ENCODE assay signal across 26 cellular contexts in genomic region chr3:60065227-60065868, GRCh38.
DNase-seq lines count a peak whose midpoint lies in the region; ATAC-seq, FAIRE-seq and TF ChIP-seq lines count a peak whose summit lies in the region.
"Had no signal": no experiment of that assay in that cellular context is flagged by ENCODE, and none has a peak within 500 bp of the region (broad histone marks: within the 10 kb centered on the region; RNA-seq: fewer than 3 reads in every experiment).

No MANE protein-coding gene starts in this region.

- no peaks in the 10 kb centered on the region; a peak in 1 of 4 replicates for H3K27me3 ChIP-seq in GM12878 (replicated peaks in 1 of 2; ENCODE audit: control insufficient read depth in 2 of 2, insufficient read depth in 2 of 2, low read length in 1 of 2)
- H3K27me3 ChIP-seq in heart right ventricle: no peaks in the 10 kb centered on the region
- H3K27me3 ChIP-seq: colonic mucosa had no signal

- WGBS in GM12878 (ENCODE audit: insufficient coverage, insufficient replicate concordance, low lambda C conversion rate, missing lambda C conversion rate): 50% methylated on average over 2 of the region's 2 CpGs
- WGBS in heart right ventricle, 2 donors: 22 to 40% methylated on average over 2 of the region's 2 CpGs

- no peak for DNase-seq in activated naive CD4-positive, alpha-beta T cell treated with Interleukin-2 at 50 U/mL for 16 hours
- DNase-seq in RPMI7951 (ENCODE audit: low read depth): peak; percentile 12
- no peak for DNase-seq in GM12878 (ENCODE audit: low read depth, low spot score)
- peak; percentile 11 for DNase-seq in renal cortical epithelial cell (ENCODE audit: low read depth)
- no peak for DNase-seq in globus pallidus (ENCODE audit: low spot score)
- DNase-seq in CD1c-positive myeloid dendritic cell (ENCODE audit: extremely low spot score): no peak
- DNase-seq in heart right ventricle: no peak
- DNase-seq: activated gamma-delta T cell treated with Interleukin-2 at 50 U/mL for 16 hours; colonic mucosa; DMS79; H7; left ventricle myocardium inferior; mucosa of descending colon; NCI-H146; NCI-H2171 treated with DMSO at 0.1 percent for 48 hours; NCI-H526 treated with DMSO at 0.1 percent for 48 hours; SHP77; small intestine; stimulated activated CD4-positive, alpha-beta T cell treated with anti-CD3 and anti-CD28 coated beads, Interleukin-2, amount 100 ng/mL, for 48 hours; SW 1271 had no signal

- peaks cover 11% of the 10 kb centered on the region for H3K36me3 Mint-ChIP-seq in activated naive CD4-positive, alpha-beta T cell treated with anti-CD3 and anti-CD28 coated beads, Interleukin-2, amount 50 U/mL, for 24 hours
- H3K36me3 Mint-ChIP-seq: brain, type B pancreatic cell, WTC11 had no signal

- in situ Hi-C loops in GM12878 (cut with MboI): no loop called here

- no peak for FAIRE-seq in GM12878 (lab: Jason Lieb, UNC)
- FAIRE-seq: GM12892, small intestine had no signal

- H3K9ac ChIP-seq in GM12878 (ENCODE audit: control insufficient read depth, insufficient read depth, low read length): no peak overlapping the region

- no TSS peak for BruUV-seq in GM12878 (replicated peaks; lab: Mats Ljungman, UMichigan)

- H3K27ac ChIP-seq in GM12878 (ENCODE audit: control insufficient read depth, insufficient read depth) (no peak overlapping the region), heart right ventricle (no peak overlapping the region)
- H3K27ac ChIP-seq: colonic mucosa, left ventricle myocardium inferior had no signal

- H3K36me3 ChIP-seq in GM12878 (ENCODE audit: control insufficient read depth in 2 of 2, insufficient read depth in 2 of 2, low read length in 1 of 2) (no peaks in the 10 kb centered on the region), heart right ventricle (no peaks in the 10 kb centered on the region)
- H3K36me3 ChIP-seq: colonic mucosa, left ventricle myocardium inferior had no signal

- no peaks in the 10 kb centered on the region for H3K9me3 ChIP-seq in GM12878 (replicated peaks; ENCODE audit: control insufficient read depth, insufficient read depth, low read length)
- H3K9me3 ChIP-seq in heart right ventricle: no peaks in the 10 kb centered on the region
- H3K9me3 ChIP-seq: colonic mucosa, left ventricle myocardium inferior, mucosa of descending colon had no signal

- TF ChIP-seq EP300 in GM12878 (IDR thresholded peaks at IDR 0.05; ENCODE audit: borderline replicate concordance in 1 of 2, control insufficient read depth in 1 of 2, low read depth in 2 of 2, low read length in 2 of 2): no peak

- TF ChIP-seq RAD21 in GM12878 (IDR thresholded peaks at IDR 0.05; ENCODE audit: insufficient read depth, low read depth, low read length): no peak

- POLR2A ChIA-PET in GM12878 (lab: Charles Lee): interaction anchor here (1.7 kb wide), 1 partner anchor 13 kb away, joined by 3 read pairs; no protein-coding TSS in a partner anchor

- no peak for ATAC-seq in GM12878
- no peak for ATAC-seq in heart right ventricle
- ATAC-seq: mucosa of descending colon, WTC11 had no signal

- H3K27me3 Mint-ChIP-seq in activated naive CD4-positive, alpha-beta T cell treated with anti-CD3 and anti-CD28 coated beads, Interleukin-2, amount 50 U/mL, for 24 hours: no peaks in the 10 kb centered on the region
- H3K27me3 Mint-ChIP-seq: brain; stimulated activated naive CD8-positive, alpha-beta T cell treated with anti-CD3 and anti-CD28 coated beads, Interleukin-15, Interleukin-2, amounts not matched to agents 100 ng/mL and 50 ng/mL, for 24 hours had no signal

- H2AFZ ChIP-seq in GM12878 (ENCODE audit: control insufficient read depth, low read depth, low read length): no peak overlapping the region

- TF ChIP-seq CTCF in GM12878 (IDR thresholded peaks at IDR 0.05 in 2 of 3, conservative IDR thresholded peaks at IDR 0.05 in 1 of 3; ENCODE audit: control insufficient read depth in 2 of 3, extremely low read depth in 1 of 3, insufficient read depth in 1 of 3, low read depth in 3 of 3, low read length in 3 of 3): no peak
- TF ChIP-seq CTCF in heart right ventricle (IDR thresholded peaks at IDR 0.05): no peak

- intact Hi-C loops in GM12878 (cut with micrococcal nuclease; ENCODE audit: unreplicated experiment): no loop called here
- intact Hi-C loops in heart right ventricle (cut with DNase I): no loop called here

- no peak overlapping the region for H3K4me2 ChIP-seq in GM12878 (ENCODE audit: control insufficient read depth, insufficient read depth)

- no peaks in the 10 kb centered on the region for H3K4me1 ChIP-seq in GM12878 (ENCODE audit: control insufficient read depth, insufficient read depth, low read length)
- H3K4me1 ChIP-seq in heart right ventricle: no peaks in the 10 kb centered on the region
- H3K4me1 ChIP-seq: colonic mucosa, left ventricle myocardium inferior had no signal

- SMC1A ChIA-PET in GM12878 (lab: Charles Lee; ENCODE audit: uncharacterized antibody, unreplicated experiment): no interaction called here

- CTCF ChIA-PET in GM12878 (lab: Yijun Ruan, JAX): interaction anchor here (2.7 kb wide), 1 partner anchor 14 kb away, joined by 6 read pairs; no protein-coding TSS in a partner anchor

- H3K4me3 ChIP-seq in GM12878: no peak overlapping the region
- no peak overlapping the region for H3K4me3 ChIP-seq in heart right ventricle
- H3K4me3 ChIP-seq: colonic mucosa, left ventricle myocardium inferior, mucosa of descending colon had no signal

- H3K4me1 Mint-ChIP-seq in activated naive CD4-positive, alpha-beta T cell treated with anti-CD3 and anti-CD28 coated beads, Interleukin-2, amount 50 U/mL, for 24 hours: peaks cover 91% of the 10 kb centered on the region

- H3K27ac Mint-ChIP-seq in activated naive CD4-positive, alpha-beta T cell treated with anti-CD3 and anti-CD28 coated beads, Interleukin-2, amount 50 U/mL, for 24 hours: peak overlapping the region; percentile 93
- H3K27ac Mint-ChIP-seq: brain; stimulated activated naive CD8-positive, alpha-beta T cell treated with anti-CD3 and anti-CD28 coated beads, Interleukin-15, Interleukin-2, amounts not matched to agents 100 ng/mL and 50 ng/mL, for 24 hours; type B pancreatic cell; WTC11 had no signal

- H3K4me3 Mint-ChIP-seq in activated naive CD4-positive, alpha-beta T cell treated with anti-CD3 and anti-CD28 coated beads, Interleukin-2, amount 50 U/mL, for 24 hours: peak overlapping the region; percentile 53
- H3K4me3 Mint-ChIP-seq: brain; stimulated activated naive CD8-positive, alpha-beta T cell treated with anti-CD3 and anti-CD28 coated beads, Interleukin-15, Interleukin-2, amounts not matched to agents 100 ng/mL and 50 ng/mL, for 24 hours; type B pancreatic cell; WTC11 had no signal

- H3K79me2 ChIP-seq in GM12878 (ENCODE audit: control insufficient read depth, insufficient read depth, low read length): no peaks in the 10 kb centered on the region

- RAD21 ChIA-PET in GM12878 (lab: Charles Lee; ENCODE audit: unreplicated experiment): no interaction called here

- no peak for TF ChIP-seq POLR2A in GM12878 (IDR thresholded peaks at IDR 0.05; ENCODE audit: low read depth, low read length)

- no peaks in the 10 kb centered on the region for H4K20me1 ChIP-seq in GM12878 (ENCODE audit: control insufficient read depth, insufficient read depth)

- H3K9me3 Mint-ChIP-seq in activated naive CD4-positive, alpha-beta T cell treated with anti-CD3 and anti-CD28 coated beads, Interleukin-2, amount 50 U/mL, for 24 hours: no peaks in the 10 kb centered on the region
- H3K9me3 Mint-ChIP-seq: stimulated activated naive CD8-positive, alpha-beta T cell treated with anti-CD3 and anti-CD28 coated beads, Interleukin-15, Interleukin-2, amounts not matched to agents 100 ng/mL and 50 ng/mL, for 24 hours; type B pancreatic cell; WTC11 had no signal

TF ChIP-seq in GM12878, 131 proteins besides CTCF, POLR2A, EP300 and RAD21:
- TF ChIP-seq BCL3 (IDR thresholded peaks at IDR 0.05; ENCODE audit: borderline replicate concordance, insufficient read depth, low read depth, low read length, poor library complexity, severe bottlenecking): no peak
- 0 out of 2 replicates have a peak, but pooled peaks have one; percentile 0 for TF ChIP-seq IKZF1 (conservative IDR thresholded peaks at IDR 0.05)

Comparison
In these comparisons a context has a peak if more than half of its experiments do, and no peak if none do; other contexts are left out.
1. DNase-seq: peak in RPMI7951 (single experiment) and renal cortical epithelial cell (single experiment); none in activated naive CD4-positive, alpha-beta T cell treated with Interleukin-2 at 50 U/mL for 16 hours (single experiment), GM12878 (single experiment), globus pallidus (single experiment), CD1c-positive myeloid dendritic cell (single experiment) and heart right ventricle (0 of 2).